14 cellular contexts compared by ENCODE assay signal in the genomic region with DNA sequence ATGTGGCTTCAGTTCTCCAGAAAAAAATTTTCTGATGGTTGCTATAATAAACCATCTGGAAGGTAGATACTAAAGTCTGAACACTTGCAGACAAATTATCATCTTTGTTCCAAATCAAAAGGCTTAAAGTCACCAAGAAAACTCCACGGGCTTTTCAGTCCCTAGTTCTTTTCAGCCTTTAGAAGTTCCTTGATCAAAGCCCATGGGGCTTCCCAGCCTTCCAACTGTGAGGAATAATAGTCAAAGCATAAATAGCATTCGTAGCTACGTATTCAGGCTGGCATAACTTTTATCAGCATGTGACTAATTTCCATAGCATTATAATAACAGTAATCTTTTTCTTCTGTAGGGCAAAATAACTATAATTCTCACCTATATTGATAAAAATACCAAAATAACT. TPM values are rescaled to one million over a fixed set of nuclear protein-coding genes. Genes with fewer than 3 reads are reported as not detected.
DNase-seq lines count a peak whose midpoint lies in the region; ATAC-seq and TF ChIP-seq lines count a peak whose summit lies in the region.
"Had no signal": no experiment of that assay in that cellular context is flagged by ENCODE, and none has a peak within 500 bp of the region (broad histone marks: within the 10 kb centered on the region; RNA-seq: fewer than 3 reads in every experiment).

No MANE protein-coding gene starts in this region.

- H3K9me3 ChIP-seq in iPS-20b (ENCODE audit: insufficient read depth, low read depth, low read length), result no peaks in the 10 kb centered on the region

- H3K27me3 Mint-ChIP-seq in stimulated activated naive B cell treated with anti-CD40 and anti-IgM and Interleukin-4, amounts not matched to agents 10 μg/mL and 1 μg/mL and 100 μg/mL, for 72 hours, result peaks cover 0 to 4% of the 10 kb centered on the region in 2 donors

- no peak overlapping the region for H3K27ac ChIP-seq in iPS-20b (ENCODE audit: low read length)
- H3K27ac ChIP-seq: GM23248 had no signal

- H3K4me3 ChIP-seq in H7 (ENCODE audit: insufficient read depth, low read depth, low read length) (no peak overlapping the region), astrocyte of the spinal cord (ENCODE audit: low read depth, low read length) (no peak overlapping the region), iPS-20b (ENCODE audit: low read length) (0 out of 2 replicates have a peak overlapping the region, but pooled peaks have one; percentile 13)
- H3K4me3 ChIP-seq: GM23248 had no signal

- H3K4me1 ChIP-seq in iPS-20b (ENCODE audit: insufficient read depth, low read length), result peaks cover 6% of the 10 kb centered on the region; the same call in 1 of the 2 replicates

- DNase-seq in H7 (peak; percentile 25), NCI-H2227 treated with DMSO at 0.1 percent for 48 hours (lab: John Stamatoyannopoulos, UW) (peak; percentile 87), astrocyte of the spinal cord (ENCODE audit: low read depth, low spot score) (peak; percentile 40), ACHN (no peak)
- DNase-seq in stimulated activated naive B cell treated with anti-CD40 and anti-IgM and Interleukin-4, amounts not matched to agents 10 μg/mL and 1 μg/mL and 100 μg/mL, for 72 hours, result no peak
- DNase-seq: CD8-positive, alpha-beta T cell; DMS53; GM23248; H9 had no signal

- no peak overlapping the region for H3K27ac Mint-ChIP-seq in stimulated activated naive B cell treated with anti-CD40 and anti-IgM and Interleukin-4, amounts not matched to agents 10 μg/mL and 1 μg/mL and 100 μg/mL, for 72 hours
- H3K27ac Mint-ChIP-seq: CD14-positive monocyte; CD8-positive, alpha-beta T cell; H9; IgD-negative memory B cell had no signal

- H3K9ac ChIP-seq in iPS-20b (ENCODE audit: low read depth, low read length), result no peak overlapping the region
- H3K9ac ChIP-seq: GM23248 had no signal

- H3K36me3 ChIP-seq in H7 (replicated peaks; ENCODE audit: control insufficient read depth, insufficient read depth, low read length) (no peaks in the 10 kb centered on the region), iPS-20b (ENCODE audit: insufficient read depth, low read depth, low read length) (no peaks in the 10 kb centered on the region)

- no peak overlapping the region for H3K4me3 Mint-ChIP-seq in stimulated activated naive B cell treated with anti-CD40 and anti-IgM and Interleukin-4, amounts not matched to agents 10 μg/mL and 1 μg/mL and 100 μg/mL, for 72 hours
- H3K4me3 Mint-ChIP-seq: CD14-positive monocyte; CD8-positive, alpha-beta T cell; H9; IgD-negative memory B cell had no signal

- in situ Hi-C loops in astrocyte of the spinal cord (cut with HindIII; ENCODE audit: low sequenced_read_pairs) (no loop called here), ACHN (cut with HindIII; ENCODE audit: low pct_ligation_motif_present, low pct_unique_long_range_greater_than_20kb, low sequenced_read_pairs) (no loop called here)

- no peaks in the 10 kb centered on the region for H3K4me1 Mint-ChIP-seq in stimulated activated naive B cell treated with anti-CD40 and anti-IgM and Interleukin-4, amounts not matched to agents 10 μg/mL and 1 μg/mL and 100 μg/mL, for 72 hours
- H3K4me1 Mint-ChIP-seq: CD14-positive monocyte, IgD-negative memory B cell had no signal

- peaks cover 0 to 3% of the 10 kb centered on the region in 2 donors for H3K9me3 Mint-ChIP-seq in stimulated activated naive B cell treated with anti-CD40 and anti-IgM and Interleukin-4, amounts not matched to agents 10 μg/mL and 1 μg/mL and 100 μg/mL, for 72 hours
- H3K9me3 Mint-ChIP-seq: CD8-positive, alpha-beta T cell; H9 had no signal

- no peaks in the 10 kb centered on the region for H3K27me3 ChIP-seq in H7 (ENCODE audit: control insufficient read depth, insufficient read depth, low read length)
- H3K27me3 ChIP-seq in iPS-20b (ENCODE audit: insufficient read depth, low read length), result no peaks in the 10 kb centered on the region

- no peak for TF ChIP-seq CTCF in astrocyte of the spinal cord (IDR thresholded peaks at IDR 0.05; ENCODE audit: low read depth, low read length)

- H3K36me3 Mint-ChIP-seq in stimulated activated naive B cell treated with anti-CD40 and anti-IgM and Interleukin-4, amounts not matched to agents 10 μg/mL and 1 μg/mL and 100 μg/mL, for 72 hours, result no peaks in the 10 kb centered on the region
- H3K36me3 Mint-ChIP-seq: CD14-positive monocyte; CD8-positive, alpha-beta T cell; IgD-negative memory B cell had no signal

- no peak for ATAC-seq in GM19324 (IDR thresholded peaks at IDR 0.05; ENCODE audit: low FRiP score, unreplicated experiment)
- ATAC-seq in stimulated activated naive B cell treated with anti-CD40 and anti-IgM and Interleukin-4, amounts not matched to agents 10 μg/mL and 1 μg/mL and 100 μg/mL, for 72 hours (replicated peaks), result no peak
- ATAC-seq: CD8-positive, alpha-beta T cell had no signal

RNA-seq across cellular contexts. Expression of gene SCG2, which starts 13.9 kb away (rescaled TPM):
- 2.5 and 3.4 TPM in 2 replicates for total RNA-seq in H7 (2014; rRNA removed; shearing (Covaris generic))
- total RNA-seq: CD8-positive, alpha-beta T cell; HT-29 had no signal

Comparison
In these comparisons a context has a peak if more than half of its experiments do, and no peak if none do; other contexts are left out.
1. DNase-seq: peak in H7 (single experiment), NCI-H2227 treated with DMSO at 0.1 percent for 48 hours (single experiment) and astrocyte of the spinal cord (single experiment); none in ACHN (single experiment) and stimulated activated naive B cell treated with anti-CD40 and anti-IgM and Interleukin-4, amounts not matched to agents 10 μg/mL and 1 μg/mL and 100 μg/mL, for 72 hours (single experiment).